ENCODE assay signal across 8 cellular contexts in genomic region chr3:51669241-51670052, GRCh38. TPM values are rescaled to one million over a fixed set of nuclear protein-coding genes. Genes with fewer than 3 reads are reported as not detected.
DNase-seq lines count a peak whose midpoint lies in the region; ATAC-seq lines count a peak whose summit lies in the region.

No MANE protein-coding gene starts in this region.

- peak overlapping the region; percentile 94 for H3K27ac Mint-ChIP-seq in T-helper 17 cell

- H3K36me3 Mint-ChIP-seq in T-helper 17 cell (ENCODE audit: low read depth) = no peaks in the 10 kb centered on the region

- no peaks in the 10 kb centered on the region for H3K9me3 ChIP-seq in T-helper 17 cell (ENCODE audit: control insufficient read depth, low read length, poor library complexity, severe bottlenecking)

- intact Hi-C loops in left ventricle myocardium superior (cut with micrococcal nuclease) = loop anchor here (5.0 kb wide), 1 partner anchor 162 kb away; no protein-coding TSS in a partner anchor

- peak overlapping the region; percentile 94 for H3K4me3 Mint-ChIP-seq in T-helper 17 cell

- no peak for ATAC-seq in T-helper 17 cell
- ATAC-seq in left ventricle myocardium superior = peak; percentile 26
- ATAC-seq in HG03159 (IDR thresholded peaks at IDR 0.05; ENCODE audit: unreplicated experiment) = no peak

- DNase-seq in NCI-H2196 (lab: John Stamatoyannopoulos, UW; ENCODE audit: unreplicated experiment) (peak; percentile 70), NCI-H2196 treated with DMSO at 0.1 percent for 48 hours (lab: John Stamatoyannopoulos, UW; ENCODE audit: unreplicated experiment) (no peak), NCI-H1092 treated with DMSO at 0.1 percent for 48 hours (lab: John Stamatoyannopoulos, UW) (peak; percentile 42), T-helper 17 cell (peak; percentile 65 to 77 (median 72)), amniotic stem cell (lab: John Stamatoyannopoulos, UW) (peak; percentile 27), left ventricle myocardium superior (peak; percentile 92), pulmonary artery endothelial cell (ENCODE audit: low read depth, low spot score) (peak; percentile 50)

- H3K27me3 Mint-ChIP-seq in T-helper 17 cell = no peaks in the 10 kb centered on the region

- peaks cover 51% of the 10 kb centered on the region for H3K4me1 Mint-ChIP-seq in T-helper 17 cell

RNA-seq across cellular contexts. Expression of gene TEX264, which starts 1.6 kb away (rescaled TPM):
- 10 to 100 TPM; 35.5 to 36.5 TPM for total RNA-seq in T-helper 17 cell
- total RNA-seq in left ventricle myocardium superior = 36.2 TPM
- 29.4 and 31.5 TPM in 2 replicates for total RNA-seq in pulmonary artery endothelial cell

RNA-seq across cellular contexts. Expression of gene GRM2, which starts 37.4 kb away (rescaled TPM):
- 1 to 10 TPM; 2.2 to 2.9 TPM for total RNA-seq in T-helper 17 cell
- 0.07 TPM for total RNA-seq in left ventricle myocardium superior
- total RNA-seq in pulmonary artery endothelial cell = 0.18 TPM in 1 of 2 replicates, not detected in the other
